In the genomic region with DNA sequence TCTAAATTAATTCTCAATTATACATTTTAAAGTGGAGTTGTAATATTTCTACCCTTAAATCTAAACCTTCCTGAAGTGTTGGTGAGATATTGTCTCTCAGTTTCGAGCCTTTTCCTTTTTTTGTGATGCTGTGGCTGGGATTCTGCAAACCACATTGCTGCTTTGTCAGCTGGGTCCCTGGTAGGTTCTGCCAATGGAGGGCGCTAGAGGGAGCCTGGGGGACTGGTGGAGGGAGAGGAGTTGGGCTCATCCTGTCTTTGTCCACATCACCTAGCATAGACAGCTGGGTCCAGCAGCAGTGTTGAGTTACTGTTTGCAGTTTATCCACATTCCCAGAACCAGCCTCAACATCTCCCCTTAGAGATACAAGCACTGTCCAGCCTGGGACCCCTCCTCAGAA, we compare ENCODE assay signal across 10 cellular contexts. TPM values are rescaled to one million over a fixed set of nuclear protein-coding genes. Genes with fewer than 3 reads are reported as not detected.
DNase-seq lines count a peak whose midpoint lies in the region; ATAC-seq and TF ChIP-seq lines count a peak whose summit lies in the region.
"Had no signal": no experiment of that assay in that cellular context is flagged by ENCODE, and none has a peak within 500 bp of the region (broad histone marks: within the 10 kb centered on the region; RNA-seq: fewer than 3 reads in every experiment).

No MANE protein-coding gene starts in this region.

- TF ChIP-seq CTCF in AG04449 (IDR thresholded peaks at IDR 0.05; ENCODE audit: insufficient read depth, low read length, missing control alignments) (peak; percentile 66), PC-9 (conservative IDR thresholded peaks at IDR 0.05) (peak; percentile 43; the same call in 1 of the 2 replicates), fibroblast of pulmonary artery (IDR thresholded peaks at IDR 0.05; ENCODE audit: low read length, missing control alignments) (peak; percentile 37), transverse colon (IDR thresholded peaks at IDR 0.05) (no peak)

- H3K27ac ChIP-seq in PC-9 (no peak overlapping the region), transverse colon (no peak overlapping the region)

- H3K36me3 ChIP-seq in PC-9 (ENCODE audit: low read depth) (no peaks in the 10 kb centered on the region), transverse colon (no peaks in the 10 kb centered on the region)

- no peaks in the 10 kb centered on the region; the same call in 1 of the 2 replicates for H3K9me2 ChIP-seq in PC-9 (ENCODE audit: insufficient read depth)

- no peak overlapping the region for H2AFZ ChIP-seq in PC-9

- 25 to 68% methylated on average over 2 of the region's 2 CpGs for WGBS in transverse colon (ENCODE audit: low coverage in 1 of 2), 2 donors

- CTCF ChIA-PET in AG04449 (lab: Yijun Ruan, JAX) (interaction anchor here (1.3 to 18.5 kb wide), 8 partner anchors 9 to 647 kb away, joined by 3 to 565 read pairs (median 10); a partner anchor contains a TSS), PC-9 (lab: Charles Lee) (no interaction called here)

- DNase-seq in AG04449 (ENCODE audit: low read depth, low spot score) (no peak), ELF-1 (ENCODE audit: low read depth, low spot score) (peak; percentile 71), PC-9 (no peak), fibroblast of pulmonary artery (ENCODE audit: low read depth) (peak; percentile 20), T-helper 2 cell (no peak), transverse colon (no peak)
- DNase-seq: activated CD8-positive, alpha-beta memory T cell treated with anti-CD3 and anti-CD28 coated beads for 24 hours; NCI-H446 treated with DMSO at 0.1 percent for 48 hours had no signal

- intact Hi-C loops in PC-9 (cut with micrococcal nuclease; ENCODE audit: unreplicated experiment) (no loop called here), transverse colon (cut with DNase I; ENCODE audit: low total_unique reads) (no loop called here)

- in situ Hi-C loops in transverse colon (cut with MboI; ENCODE audit: low pct_ligation_motif_present in 1 of 4, low pct_unique_long_range_greater_than_20kb in 1 of 4, low sequenced_read_pairs in 3 of 4) = no loop called here

- H3K4me1 ChIP-seq in PC-9 (replicated peaks; ENCODE audit: insufficient read depth) (peaks cover 7% of the 10 kb centered on the region; the same call in 1 of the 2 replicates), transverse colon (peaks cover 0 to 14% (median 0%) of the 10 kb centered on the region in 4 donors)

- H3K4me3 ChIP-seq in AG04449 (ENCODE audit: low read depth, low read length) = no peak overlapping the region
- no peak overlapping the region for H3K4me3 ChIP-seq in PC-9
- no peak overlapping the region for H3K4me3 ChIP-seq in fibroblast of pulmonary artery (replicated peaks; ENCODE audit: low read depth, low read length)
- H3K4me3 ChIP-seq in transverse colon = no peak overlapping the region

- POLR2A ChIA-PET in AG04449 (lab: Yijun Ruan, JAX) (interaction anchor here (1.9 kb wide), 1 partner anchor 89 kb away, joined by 5 read pairs; no protein-coding TSS in a partner anchor), PC-9 (lab: Charles Lee; ENCODE audit: unreplicated experiment) (no interaction called here)

- H3K9me3 ChIP-seq in PC-9 (ENCODE audit: insufficient read depth, low read depth) (no peaks in the 10 kb centered on the region), transverse colon (no peaks in the 10 kb centered on the region)

- TF ChIP-seq POLR2A in transverse colon (IDR thresholded peaks at IDR 0.05) = no peak

- no peak for ATAC-seq in HG03521 (IDR thresholded peaks at IDR 0.05; ENCODE audit: unreplicated experiment)
- ATAC-seq in GM21737 (IDR thresholded peaks at IDR 0.05; ENCODE audit: unreplicated experiment) = no peak

- BruUV-seq in PC-9 (replicated peaks; lab: Mats Ljungman, UMichigan) = no TSS peak

- TF ChIP-seq EP300 in transverse colon (IDR thresholded peaks at IDR 0.05; ENCODE audit: low read depth) = no peak

- no peaks in the 10 kb centered on the region for H3K27me3 ChIP-seq in PC-9 (ENCODE audit: insufficient read depth, low read depth)
- H3K27me3 ChIP-seq in transverse colon = no peaks in the 10 kb centered on the region

- H3K4me2 ChIP-seq in PC-9 = no peak overlapping the region

- no peaks in the 10 kb centered on the region for H3K79me2 ChIP-seq in PC-9 (ENCODE audit: low read depth)

- H4K20me1 ChIP-seq in PC-9 (ENCODE audit: insufficient read depth) = no peaks in the 10 kb centered on the region

- no peaks in the 10 kb centered on the region for H3F3A ChIP-seq in PC-9 (ENCODE audit: insufficient read depth, low read depth)

RNA-seq across cellular contexts. Expression of a gene that starts 41.0 kb away (rescaled TPM):
- 8.0 and 9.2 TPM in 2 replicates for total RNA-seq in PC-9 (2021)
- 10 to 100 TPM in 2 of 4 donors, 1 to 10 TPM in 1, under 1 TPM in 1; 0.80 to 16.4 (median 10.4) TPM for total RNA-seq in transverse colon

Comparison
In these comparisons a context has a peak if more than half of its experiments do, and no peak if none do; other contexts are left out.
1. DNase-seq: peak in ELF-1 (single experiment) and fibroblast of pulmonary artery (single experiment); none in AG04449 (single experiment), PC-9 (0 of 2), T-helper 2 cell (0 of 5) and transverse colon (single experiment).
2. CTCF ChIP-seq: peak in AG04449 (single experiment), PC-9 (single experiment) and fibroblast of pulmonary artery (single experiment); none in transverse colon (0 of 5).